In genomic region chr1:3243304-3243703, GRCh38 we compare ENCODE assay signal across 23 cellular contexts.
"Had no signal": no experiment of that assay in that cellular context is flagged by ENCODE, and none has a peak within 500 bp of the region (broad histone marks: within the 10 kb centered on the region; RNA-seq: fewer than 3 reads in every experiment).

No MANE protein-coding gene starts in this region.

- ATAC-seq: left colon; left lung; lower lobe of right lung; naive thymus-derived CD8-positive, alpha-beta T cell; sciatic nerve; stimulated activated naive B cell treated with anti-CD40 and anti-IgM and Interleukin-4, amounts not matched to agents 10 μg/mL and 1 μg/mL and 100 μg/mL, for 72 hours; stimulated activated naive CD8-positive, alpha-beta T cell treated with anti-CD3 and anti-CD28 coated beads, Interleukin-15, Interleukin-2, amounts not matched to agents 100 U/mL and 50 U/mL, for 24 hours had no signal

- H3K4me3 ChIP-seq: left lung, lower lobe of right lung, ovary, right atrium auricular region, skin epidermis, stomach, testis, tibial nerve, uterus had no signal

- H3K36me3 ChIP-seq: left lung, lower lobe of right lung, ovary, right atrium auricular region, stomach, tibial nerve, uterus had no signal

- FAIRE-seq: islet of Langerhans, kidney had no signal

- H3K4me1 ChIP-seq: left lung, right atrium auricular region, testis, uterus had no signal

- H3K9me3 ChIP-seq: left lung, lower lobe of right lung, testis, uterus had no signal

- H3K27ac ChIP-seq: left lung, lower lobe of right lung, ovary, right atrium auricular region, skin epidermis, testis, tibial nerve, uterus had no signal

- DNase-seq: hippocampal formation; kidney; left colon; lower lobe of right lung; mammary epithelial cell; mesenchymal stem cell; naive thymus-derived CD8-positive, alpha-beta T cell; ovary; stimulated activated CD4-positive, alpha-beta T cell treated with anti-CD3 and anti-CD28 coated beads, Interleukin-12 subunit alpha, Interleukin-12 subunit beta, amount 100 ng/mL, for 4 hours; stimulated activated CD4-positive, alpha-beta T cell treated with anti-CD3 and anti-CD28 coated beads, Interleukin-15, amount 100 ng/mL, for 24 hours; stimulated activated CD4-positive, alpha-beta T cell treated with anti-CD3 and anti-CD28 coated beads, Interleukin-2, amount 100 ng/mL, for 24 hours; stimulated activated CD4-positive, alpha-beta T cell treated with anti-CD3 and anti-CD28 coated beads, Interleukin-4, amount 100 ng/mL, for 1 hour; stimulated activated naive B cell treated with anti-CD40 and anti-IgM and Interleukin-4, amounts not matched to agents 10 μg/mL and 1 μg/mL and 100 μg/mL, for 72 hours; stimulated activated naive CD8-positive, alpha-beta T cell treated with anti-CD3 and anti-CD28 coated beads, Interleukin-15, Interleukin-2, amounts not matched to agents 100 U/mL and 50 U/mL, for 24 hours; stomach; testis; uterus had no signal

- H3K27me3 ChIP-seq: ovary, right atrium auricular region, testis had no signal
